2 cellular contexts compared by ENCODE assay signal in the genomic region with DNA sequence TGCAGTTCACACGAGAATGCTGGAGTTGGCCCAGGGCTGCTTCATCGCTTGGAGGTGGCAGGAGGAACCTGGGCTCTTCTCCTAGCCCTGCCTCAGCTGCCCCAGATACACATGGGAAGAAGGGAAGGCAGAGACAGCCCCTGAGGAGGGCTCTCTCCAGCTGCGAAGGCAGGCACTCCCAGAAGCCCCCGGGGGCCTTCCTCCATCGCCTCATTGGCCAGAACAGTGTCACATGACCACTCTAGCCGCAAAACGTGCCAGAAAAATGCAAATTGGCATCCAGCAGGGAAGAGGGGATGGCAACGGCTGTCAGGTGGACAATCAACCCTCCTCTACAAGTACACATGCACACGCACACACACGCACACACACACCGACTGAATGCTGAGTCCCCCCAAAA.
TF ChIP-seq lines count a peak whose summit lies in the region.

No MANE protein-coding gene starts in this region.

TF ChIP-seq in HEK293, 187 proteins besides CTCF, POLR2A, EP300 and RAD21:
- TF ChIP-seq ZNF10 (tag by site-specific recombination; IDR thresholded peaks at IDR 0.05) (no peak), ZNF202 (tag by site-specific recombination; IDR thresholded peaks at IDR 0.05; ENCODE audit: borderline replicate concordance) (no peak), ZNF354C (tag by site-specific recombination; IDR thresholded peaks at IDR 0.05; ENCODE audit: borderline replicate concordance, low read depth) (no peak), ZIC2 (tag by site-specific recombination; IDR thresholded peaks at IDR 0.05) (no peak), ZSCAN4 (tag by site-specific recombination; IDR thresholded peaks at IDR 0.05) (0 out of 2 replicates have a peak, but pooled peaks have one; percentile 26), ZNF449 (tag by site-specific recombination; IDR thresholded peaks at IDR 0.05) (no peak)
TF ChIP-seq in HEK293: peak in this region for 1.

TF ChIP-seq in H1, 55 proteins besides CTCF, POLR2A, EP300 and RAD21:
- TF ChIP-seq SP1 (IDR thresholded peaks at IDR 0.05; ENCODE audit: low read depth, low read length) (no peak), RBBP5 (IDR thresholded peaks at IDR 0.05; ENCODE audit: borderline replicate concordance, low read depth, low read length) (no peak)
- TF ChIP-seq, protein P1, sequence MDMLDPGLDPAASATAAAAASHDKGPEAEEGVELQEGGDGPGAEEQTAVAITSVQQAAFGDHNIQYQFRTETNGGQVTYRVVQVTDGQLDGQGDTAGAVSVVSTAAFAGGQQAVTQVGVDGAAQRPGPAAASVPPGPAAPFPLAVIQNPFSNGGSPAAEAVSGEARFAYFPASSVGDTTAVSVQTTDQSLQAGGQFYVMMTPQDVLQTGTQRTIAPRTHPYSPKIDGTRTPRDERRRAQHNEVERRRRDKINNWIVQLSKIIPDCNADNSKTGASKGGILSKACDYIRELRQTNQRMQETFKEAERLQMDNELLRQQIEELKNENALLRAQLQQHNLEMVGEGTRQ (IDR thresholded peaks at IDR 0.05; ENCODE audit: low read length): peak; percentile 51; the same call in 1 of the 2 replicates
